In genomic region chr2:216877085-216877484, GRCh38 we compare ENCODE assay signal across 17 cellular contexts. TPM values are rescaled to one million over a fixed set of nuclear protein-coding genes. Genes with fewer than 3 reads are reported as not detected.
DNase-seq lines count a peak whose midpoint lies in the region; ATAC-seq and TF ChIP-seq lines count a peak whose summit lies in the region.
"Had no signal": no experiment of that assay in that cellular context is flagged by ENCODE, and none has a peak within 500 bp of the region (broad histone marks: within the 10 kb centered on the region; RNA-seq: fewer than 3 reads in every experiment).

No MANE protein-coding gene starts in this region.

- no peaks in the 10 kb centered on the region for H3K27me3 Mint-ChIP-seq in osteocyte (ENCODE audit: unreplicated experiment)
- H3K27me3 Mint-ChIP-seq: CD4-positive, CD25-positive, alpha-beta regulatory T cell had no signal

- H3K4me3 ChIP-seq in GM12865 (ENCODE audit: low read depth, low read length) (no peak overlapping the region), NB4 (ENCODE audit: low read depth, low read length) (no peak overlapping the region), cardiac fibroblast (replicated peaks in 1 of 2; ENCODE audit: low read depth in 2 of 2, low read length in 2 of 2) (no peak overlapping the region)
- H3K4me3 ChIP-seq: adrenal gland, testis had no signal

- ATAC-seq in Right ventricle myocardium superior (ENCODE audit: poor library complexity) (no peak), GM18511 (IDR thresholded peaks at IDR 0.05; ENCODE audit: unreplicated experiment) (no peak)
- ATAC-seq: activated CD8-positive, alpha-beta T cell treated with anti-CD3 and anti-CD28 coated beads, Interleukin-2, amount 10 ng/mL, durations not matched to agents 7 days and 5 days had no signal

- H3K36me3 Mint-ChIP-seq in osteocyte (ENCODE audit: unreplicated experiment), result no peaks in the 10 kb centered on the region
- H3K36me3 Mint-ChIP-seq: CD4-positive, CD25-positive, alpha-beta regulatory T cell had no signal

- peak; percentile 30 for TF ChIP-seq CTCF in GM12865 (IDR thresholded peaks at IDR 0.05; ENCODE audit: insufficient read depth, low read depth, low read length, missing control alignments)
- peak; percentile 30 for TF ChIP-seq CTCF in NB4 (IDR thresholded peaks at IDR 0.05; ENCODE audit: low read depth, low read length)
- TF ChIP-seq CTCF in cardiac fibroblast (IDR thresholded peaks at IDR 0.05; ENCODE audit: low read depth, low read length), result peak; percentile 15
- peak; percentile 26 for TF ChIP-seq CTCF in osteocyte (IDR thresholded peaks at IDR 0.05)

- H3K4me1 Mint-ChIP-seq in osteocyte (ENCODE audit: unreplicated experiment), result peaks cover 7% of the 10 kb centered on the region

- peak; percentile 14 for DNase-seq in GM12865 (ENCODE audit: low read depth)
- DNase-seq in NB4 (ENCODE audit: low read depth), result peak; percentile 17
- DNase-seq in cardiac fibroblast (ENCODE audit: low read depth in 2 of 2), result peak; percentile 2 to 13
- DNase-seq in osteocyte (ENCODE audit: extremely low spot score, unreplicated experiment), result no peak
- no peak for DNase-seq in Right ventricle myocardium superior
- no peak for DNase-seq in dedifferentiated amniotic fluid mesenchymal stem cell (ENCODE audit: extremely low spot score)
- DNase-seq: activated CD8-positive, alpha-beta T cell treated with anti-CD3 and anti-CD28 coated beads, Interleukin-2, amount 10 ng/mL, durations not matched to agents 7 days and 5 days; adrenal gland; CD4-positive, CD25-positive, alpha-beta regulatory T cell; kidney glomerular epithelial cell; midbrain; NCI-H1694 treated with DMSO at 0.1 percent for 48 hours; stimulated activated CD4-positive, alpha-beta T cell treated with anti-CD3 and anti-CD28 coated beads, Interleukin-4, amount 100 ng/mL, for 24 hours; testis had no signal

- H3K4me3 Mint-ChIP-seq in osteocyte (ENCODE audit: unreplicated experiment), result no peak overlapping the region
- H3K4me3 Mint-ChIP-seq: activated CD8-positive, alpha-beta T cell treated with anti-CD3 and anti-CD28 coated beads, Interleukin-2, amount 10 ng/mL, durations not matched to agents 7 days and 5 days; CD4-positive, CD25-positive, alpha-beta regulatory T cell had no signal

- H3K27ac Mint-ChIP-seq in osteocyte (ENCODE audit: unreplicated experiment), result no peak overlapping the region
- H3K27ac Mint-ChIP-seq: activated CD8-positive, alpha-beta T cell treated with anti-CD3 and anti-CD28 coated beads, Interleukin-2, amount 10 ng/mL, durations not matched to agents 7 days and 5 days; activated T-helper 2 cell treated with anti-CD3 and anti-CD28 coated beads, Interferon-gamma antibody, Interleukin-2, Interleukin-4, amounts not matched to agents 10 μg/mL and 5 μg/mL and 100 μg/mL, durations not matched to agents 14 hours and 24 hours and 36 hours; CD4-positive, CD25-positive, alpha-beta regulatory T cell had no signal

- intact Hi-C loops in Right ventricle myocardium superior (cut with DNase I), result no loop called here

- H3K9me3 Mint-ChIP-seq in osteocyte (ENCODE audit: unreplicated experiment), result no peaks in the 10 kb centered on the region
- H3K9me3 Mint-ChIP-seq: activated T-helper 2 cell treated with anti-CD3 and anti-CD28 coated beads, Interferon-gamma antibody, Interleukin-2, Interleukin-4, amounts not matched to agents 10 μg/mL and 5 μg/mL and 100 μg/mL, durations not matched to agents 14 hours and 24 hours and 36 hours had no signal

- TF ChIP-seq POLR2A in NB4 (IDR thresholded peaks at IDR 0.05; ENCODE audit: extremely low read depth, insufficient read length), result no peak

RNA-seq across cellular contexts. Expression of gene TNP1, which starts 17.2 kb away (rescaled TPM):
- total RNA-seq in osteocyte, result not detected in 2 replicates
- not detected for total RNA-seq in Right ventricle myocardium superior
- total RNA-seq: activated CD8-positive, alpha-beta T cell treated with anti-CD3 and anti-CD28 coated beads, Interleukin-2, amount 10 ng/mL, durations not matched to agents 7 days and 5 days; activated T-helper 2 cell treated with anti-CD3 and anti-CD28 coated beads, Interferon-gamma antibody, Interleukin-2, Interleukin-4, amounts not matched to agents 10 μg/mL and 5 μg/mL and 100 μg/mL, durations not matched to agents 14 hours and 24 hours and 36 hours; adrenal gland; CD4-positive, CD25-positive, alpha-beta regulatory T cell; NCI-H460 had no signal

Comparison
In these comparisons a context has a peak if more than half of its experiments do, and no peak if none do; other contexts are left out.
1. DNase-seq: peak in GM12865 (single experiment), NB4 (single experiment) and cardiac fibroblast (2 of 2); none in osteocyte (single experiment), Right ventricle myocardium superior (single experiment) and dedifferentiated amniotic fluid mesenchymal stem cell (single experiment).
2. Peak in every context shown above with its lines, with median percentiles within 50 percentile points of each other: CTCF ChIP-seq.